Comparison of ENCODE assay signal across 28 cellular contexts in genomic region chr13:45267215-45267614, GRCh38.
"Had no signal": no experiment of that assay in that cellular context is flagged by ENCODE, and none has a peak within 500 bp of the region (broad histone marks: within the 10 kb centered on the region; RNA-seq: fewer than 3 reads in every experiment).

No MANE protein-coding gene starts in this region.

- FAIRE-seq: pancreas, small intestine had no signal

- H3K4me1 ChIP-seq: pancreas, psoas muscle, right lobe of liver, sigmoid colon, stomach, suprapubic skin, testis, tibial artery, transverse colon, upper lobe of right lung, uterus had no signal

- ATAC-seq: naive thymus-derived CD8-positive, alpha-beta T cell; natural killer cell treated with Interleukin-12 subunit alpha and Interleukin-12 subunit beta and Interleukin-15 and Interleukin-18, amount 100 ng/mL, for 72 hours; pancreas; psoas muscle; right cardiac atrium; right lobe of liver; stimulated activated effector memory CD8-positive, alpha-beta T cell treated with anti-CD3 and anti-CD28 coated beads, Interleukin-12 subunit alpha, Interleukin-12 subunit beta, amount 100 ng/mL, for 72 hours; stimulated activated naive B cell treated with anti-CD40 and anti-IgM and Interleukin-4, amounts not matched to agents 10 μg/mL and 1 μg/mL and 100 μg/mL, for 72 hours; upper lobe of right lung had no signal

- H3K27me3 Mint-ChIP-seq: naive thymus-derived CD8-positive, alpha-beta T cell; natural killer cell treated with Interleukin-12 subunit alpha and Interleukin-12 subunit beta and Interleukin-15 and Interleukin-18, amount 100 ng/mL, for 72 hours; stimulated activated naive B cell treated with anti-CD40 and anti-IgM and Interleukin-4, amounts not matched to agents 10 μg/mL and 1 μg/mL and 100 μg/mL, for 72 hours; stimulated activated naive CD8-positive, alpha-beta T cell treated with anti-CD3 and anti-CD28 coated beads, Interleukin-15, Interleukin-2, amounts not matched to agents 100 ng/mL and 50 ng/mL, for 24 hours; type B pancreatic cell had no signal

- H3K9me3 Mint-ChIP-seq: naive thymus-derived CD8-positive, alpha-beta T cell; natural killer cell treated with Interleukin-12 subunit alpha and Interleukin-12 subunit beta and Interleukin-15 and Interleukin-18, amount 100 ng/mL, for 72 hours; nephron progenitor cell; neural crest cell; stimulated activated effector memory CD8-positive, alpha-beta T cell treated with anti-CD3 and anti-CD28 coated beads, Interleukin-12 subunit alpha, Interleukin-12 subunit beta, amount 100 ng/mL, for 72 hours; stimulated activated naive B cell treated with anti-CD40 and anti-IgM and Interleukin-4, amounts not matched to agents 10 μg/mL and 1 μg/mL and 100 μg/mL, for 72 hours; stimulated activated naive CD8-positive, alpha-beta T cell treated with anti-CD3 and anti-CD28 coated beads, Interleukin-15, Interleukin-2, amounts not matched to agents 100 ng/mL and 50 ng/mL, for 24 hours; type B pancreatic cell had no signal

- H3K27me3 ChIP-seq: neutrophil, pancreas, right lobe of liver, sigmoid colon, stomach, suprapubic skin, testis, tibial artery, transverse colon, upper lobe of right lung, uterus had no signal

- H3K36me3 ChIP-seq: pancreas, right lobe of liver, uterus had no signal

- DNase-seq: naive thymus-derived CD8-positive, alpha-beta T cell; nephron progenitor cell; nucleus accumbens; pancreas; psoas muscle; right cardiac atrium; right lobe of liver; sigmoid colon; small intestine; stimulated activated CD4-positive, alpha-beta T cell treated with anti-CD3 and anti-CD28 coated beads, Interleukin-15, amount 100 ng/mL, for 24 hours; stimulated activated CD4-positive, alpha-beta T cell treated with anti-CD3 and anti-CD28 coated beads, Interleukin-2, amount 100 ng/mL, for 24 hours; stimulated activated CD4-positive, alpha-beta T cell treated with anti-CD3 and anti-CD28 coated beads, Interleukin-2, amount 100 ng/mL, for 48 hours; stimulated activated CD4-positive, alpha-beta T cell treated with anti-CD3 and anti-CD28 coated beads, Interleukin-4, amount 100 ng/mL, for 24 hours; stimulated activated naive B cell treated with anti-CD40 and anti-IgM and Interleukin-4, amounts not matched to agents 10 μg/mL and 1 μg/mL and 100 μg/mL, for 72 hours; stimulated activated naive CD4-positive, alpha-beta T cell treated with Interleukin-2 at 50 U/mL for 16 hours; stomach; testis; tibial artery; transverse colon; upper lobe of right lung; uterus had no signal

- H3K4me3 ChIP-seq: pancreas, psoas muscle, right lobe of liver, sigmoid colon, stomach, suprapubic skin, testis, tibial artery, transverse colon, upper lobe of right lung, uterus had no signal

- H3K36me3 Mint-ChIP-seq: natural killer cell treated with Interleukin-12 subunit alpha and Interleukin-12 subunit beta and Interleukin-15 and Interleukin-18, amount 100 ng/mL, for 72 hours had no signal

- H3K27ac Mint-ChIP-seq: naive thymus-derived CD8-positive, alpha-beta T cell; natural killer cell treated with Interleukin-12 subunit alpha and Interleukin-12 subunit beta and Interleukin-15 and Interleukin-18, amount 100 ng/mL, for 72 hours; nephron progenitor cell; stimulated activated effector memory CD8-positive, alpha-beta T cell treated with anti-CD3 and anti-CD28 coated beads, Interleukin-12 subunit alpha, Interleukin-12 subunit beta, amount 100 ng/mL, for 72 hours; stimulated activated naive B cell treated with anti-CD40 and anti-IgM and Interleukin-4, amounts not matched to agents 10 μg/mL and 1 μg/mL and 100 μg/mL, for 72 hours; stimulated activated naive CD8-positive, alpha-beta T cell treated with anti-CD3 and anti-CD28 coated beads, Interleukin-15, Interleukin-2, amounts not matched to agents 100 ng/mL and 50 ng/mL, for 24 hours; type B pancreatic cell had no signal

- H3K4me1 Mint-ChIP-seq: nephron progenitor cell; neural crest cell; stimulated activated effector memory CD8-positive, alpha-beta T cell treated with anti-CD3 and anti-CD28 coated beads, Interleukin-12 subunit alpha, Interleukin-12 subunit beta, amount 100 ng/mL, for 72 hours had no signal

- H3K27ac ChIP-seq: neutrophil, pancreas, psoas muscle, right lobe of liver, sigmoid colon, stomach, suprapubic skin, testis, tibial artery, transverse colon, upper lobe of right lung, uterus had no signal

- H3K4me3 Mint-ChIP-seq: naive thymus-derived CD8-positive, alpha-beta T cell; natural killer cell treated with Interleukin-12 subunit alpha and Interleukin-12 subunit beta and Interleukin-15 and Interleukin-18, amount 100 ng/mL, for 72 hours; nephron progenitor cell; neural crest cell; stimulated activated effector memory CD8-positive, alpha-beta T cell treated with anti-CD3 and anti-CD28 coated beads, Interleukin-12 subunit alpha, Interleukin-12 subunit beta, amount 100 ng/mL, for 72 hours; stimulated activated naive B cell treated with anti-CD40 and anti-IgM and Interleukin-4, amounts not matched to agents 10 μg/mL and 1 μg/mL and 100 μg/mL, for 72 hours; stimulated activated naive CD8-positive, alpha-beta T cell treated with anti-CD3 and anti-CD28 coated beads, Interleukin-15, Interleukin-2, amounts not matched to agents 100 ng/mL and 50 ng/mL, for 24 hours; type B pancreatic cell had no signal
